In genomic region chr2:233325814-233326213, GRCh38 we compare ENCODE assay signal across 26 cellular contexts. TPM values are rescaled to one million over a fixed set of nuclear protein-coding genes. Genes with fewer than 3 reads are reported as not detected.
"Had no signal": no experiment of that assay in that cellular context is flagged by ENCODE, and none has a peak within 500 bp of the region (broad histone marks: within the 10 kb centered on the region; RNA-seq: fewer than 3 reads in every experiment).

No MANE protein-coding gene starts in this region.

- H3K4me3 Mint-ChIP-seq: natural killer cell; neural crest cell; stimulated activated memory B cell treated with anti-CD40 and anti-IgM and Interleukin-4, amounts not matched to agents 10 μg/mL and 1 μg/mL and 100 μg/mL, for 72 hours; stimulated activated naive CD8-positive, alpha-beta T cell treated with anti-CD3 and anti-CD28 coated beads, Interleukin-15, Interleukin-2, amounts not matched to agents 100 ng/mL and 50 ng/mL, for 24 hours had no signal

- H3K4me3 ChIP-seq: dorsolateral prefrontal cortex, esophagus muscularis mucosa, gastrocnemius medialis, mucosa of descending colon, pancreas, testis, tibial nerve had no signal

- DNase-seq: cortex of kidney; dorsolateral prefrontal cortex; effector CD8-positive, alpha-beta T cell; gastrocnemius medialis; islet precursor cell; mammary epithelial cell; mucosa of descending colon; natural killer cell; nucleus accumbens; pancreas; right cardiac atrium; small intestine; stimulated activated CD4-positive, alpha-beta T cell treated with anti-CD3 and anti-CD28 coated beads, Interleukin-1b, Interleukin-23, amount 100 ng/mL, for 48 hours; stimulated activated CD4-positive, alpha-beta T cell treated with anti-CD3 and anti-CD28 coated beads, Interleukin-4, amount 100 ng/mL, for 24 hours; testis had no signal

- ATAC-seq: gastrocnemius medialis; left lobe of liver; mucosa of descending colon; natural killer cell; pancreas; right cardiac atrium; stimulated activated memory B cell treated with anti-CD40 and anti-IgM and Interleukin-4, amounts not matched to agents 10 μg/mL and 1 μg/mL and 100 μg/mL, for 72 hours had no signal

- H3K4me1 ChIP-seq: esophagus muscularis mucosa, gastrocnemius medialis, pancreas, testis, tibial nerve had no signal

- H3K27me3 ChIP-seq: gastrocnemius medialis, pancreas, testis, tibial nerve had no signal

- H3K9me3 ChIP-seq: esophagus muscularis mucosa, gastrocnemius medialis, mucosa of descending colon, pancreas, testis, tibial nerve had no signal

- H3K9me3 Mint-ChIP-seq: natural killer cell; neural crest cell; stimulated activated memory B cell treated with anti-CD40 and anti-IgM and Interleukin-4, amounts not matched to agents 10 μg/mL and 1 μg/mL and 100 μg/mL, for 72 hours; stimulated activated naive CD8-positive, alpha-beta T cell treated with anti-CD3 and anti-CD28 coated beads, Interleukin-15, Interleukin-2, amounts not matched to agents 100 ng/mL and 50 ng/mL, for 24 hours had no signal

- H3K36me3 ChIP-seq: esophagus muscularis mucosa, gastrocnemius medialis, pancreas, tibial nerve had no signal

- H3K36me3 Mint-ChIP-seq: natural killer cell; stimulated activated memory B cell treated with anti-CD40 and anti-IgM and Interleukin-4, amounts not matched to agents 10 μg/mL and 1 μg/mL and 100 μg/mL, for 72 hours had no signal

- H3K27ac ChIP-seq: dorsolateral prefrontal cortex, epithelial cell of prostate, esophagus muscularis mucosa, gastrocnemius medialis, pancreas, testis, tibial nerve had no signal

- H3K27ac Mint-ChIP-seq: natural killer cell; progenitor cell of endocrine pancreas; stimulated activated memory B cell treated with anti-CD40 and anti-IgM and Interleukin-4, amounts not matched to agents 10 μg/mL and 1 μg/mL and 100 μg/mL, for 72 hours; stimulated activated naive CD8-positive, alpha-beta T cell treated with anti-CD3 and anti-CD28 coated beads, Interleukin-15, Interleukin-2, amounts not matched to agents 100 ng/mL and 50 ng/mL, for 24 hours had no signal

- H3K27me3 Mint-ChIP-seq: progenitor cell of endocrine pancreas; stimulated activated memory B cell treated with anti-CD40 and anti-IgM and Interleukin-4, amounts not matched to agents 10 μg/mL and 1 μg/mL and 100 μg/mL, for 72 hours; stimulated activated naive CD8-positive, alpha-beta T cell treated with anti-CD3 and anti-CD28 coated beads, Interleukin-15, Interleukin-2, amounts not matched to agents 100 ng/mL and 50 ng/mL, for 24 hours had no signal

RNA-seq across cellular contexts. Expression of gene SAG, which starts 18.2 kb away (rescaled TPM):
- total RNA-seq: esophagus muscularis mucosa, fibroblast of villous mesenchyme, left lobe of liver, lower leg skin, mammary epithelial cell, neural crest cell, pancreas, progenitor cell of endocrine pancreas, right cardiac atrium, tibial nerve, ureter had no signal
- polyA plus RNA-seq: mammary epithelial cell, pancreas, right cardiac atrium, small intestine had no signal
